In the genomic region with DNA sequence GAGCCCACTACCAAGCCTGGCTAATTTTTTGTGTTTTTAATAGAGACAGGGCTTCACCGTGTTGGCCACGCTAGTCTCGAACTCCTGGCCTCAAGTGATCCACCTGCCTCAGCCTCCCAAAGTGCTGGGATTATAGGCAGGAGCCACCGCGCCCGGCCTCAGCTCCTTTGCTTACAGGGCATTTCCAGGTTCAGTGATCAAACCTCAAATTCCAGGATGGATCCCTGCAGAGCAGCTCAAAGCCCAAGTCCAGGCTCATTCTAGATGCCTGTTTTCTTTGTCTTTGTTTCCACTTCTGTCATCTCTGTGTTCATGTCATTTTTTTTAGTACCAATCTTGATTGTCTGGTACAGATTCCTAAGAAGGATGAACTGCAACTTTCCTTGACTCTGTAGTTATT, we compare ENCODE assay signal across 26 cellular contexts.
"Had no signal": no experiment of that assay in that cellular context is flagged by ENCODE, and none has a peak within 500 bp of the region (broad histone marks: within the 10 kb centered on the region; RNA-seq: fewer than 3 reads in every experiment).

No MANE protein-coding gene starts in this region.

- H3K4me3 Mint-ChIP-seq: activated CD4-positive, alpha-beta memory T cell treated with anti-CD3 and anti-CD28 coated beads, Interleukin-2, amount 10 ng/mL, durations not matched to agents 7 days and 5 days; activated CD4-positive, alpha-beta T cell treated with anti-CD3 and anti-CD28 coated beads, Interleukin-2, amount 10 ng/mL, durations not matched to agents 7 days and 5 days; activated naive CD4-positive, alpha-beta T cell treated with anti-CD3 and anti-CD28 coated beads for 36 hours; activated naive CD8-positive, alpha-beta T cell treated with anti-CD3 and anti-CD28 coated beads for 36 hours; activated T-cell treated with anti-CD3 and anti-CD28 coated beads, Interleukin-2, amount 50 U/mL, for 4 hours; effector memory CD8-positive, alpha-beta T cell; nephron; T-helper 2 cell treated with Interferon-gamma antibody and Interleukin-4, amounts not matched to agents 5 μg/mL and 100 μg/mL, for 36 hours had no signal

- H3K9me3 Mint-ChIP-seq: activated CD4-positive, alpha-beta memory T cell treated with anti-CD3 and anti-CD28 coated beads, Interleukin-2, amount 10 ng/mL, durations not matched to agents 7 days and 5 days; activated CD4-positive, alpha-beta T cell treated with anti-CD3 and anti-CD28 coated beads, Interleukin-2, amount 10 ng/mL, durations not matched to agents 7 days and 5 days; activated naive CD4-positive, alpha-beta T cell treated with anti-CD3 and anti-CD28 coated beads for 36 hours; activated naive CD8-positive, alpha-beta T cell treated with anti-CD3 and anti-CD28 coated beads for 36 hours; activated T-cell treated with anti-CD3 and anti-CD28 coated beads, Interleukin-2, amount 50 U/mL, for 4 hours; effector memory CD8-positive, alpha-beta T cell; T-helper 2 cell treated with Interferon-gamma antibody and Interleukin-4, amounts not matched to agents 5 μg/mL and 100 μg/mL, for 36 hours had no signal

- ATAC-seq: activated CD4-positive, CD25-positive, alpha-beta regulatory T cell treated with anti-CD3 and anti-CD28 coated beads, Interleukin-2, amount 50 U/mL, for 24 hours; activated T-cell treated with anti-CD3 and anti-CD28 coated beads, Interleukin-2, amount 50 U/mL, for 4 hours; body of pancreas; effector memory CD8-positive, alpha-beta T cell; esophagus mucosa; left cardiac atrium; left ventricle myocardium superior; right lobe of liver; stimulated activated naive CD8-positive, alpha-beta T cell treated with anti-CD3 and anti-CD28 coated beads, Interleukin-15, Interleukin-2, amounts not matched to agents 100 U/mL and 50 U/mL, for 24 hours had no signal

- H3K27ac Mint-ChIP-seq: activated CD4-positive, alpha-beta memory T cell treated with anti-CD3 and anti-CD28 coated beads, Interleukin-2, amount 10 ng/mL, durations not matched to agents 7 days and 5 days; activated CD4-positive, alpha-beta T cell treated with anti-CD3 and anti-CD28 coated beads, Interleukin-2, amount 10 ng/mL, durations not matched to agents 7 days and 5 days; activated naive CD4-positive, alpha-beta T cell treated with anti-CD3 and anti-CD28 coated beads for 36 hours; effector memory CD8-positive, alpha-beta T cell; nephron; T-helper 2 cell treated with Interferon-gamma antibody and Interleukin-4, amounts not matched to agents 5 μg/mL and 100 μg/mL, for 36 hours had no signal

- H3K27me3 Mint-ChIP-seq: activated CD4-positive, alpha-beta memory T cell treated with anti-CD3 and anti-CD28 coated beads, Interleukin-2, amount 10 ng/mL, durations not matched to agents 7 days and 5 days; activated CD4-positive, alpha-beta T cell treated with anti-CD3 and anti-CD28 coated beads, Interleukin-2, amount 10 ng/mL, durations not matched to agents 7 days and 5 days; activated naive CD8-positive, alpha-beta T cell treated with anti-CD3 and anti-CD28 coated beads for 36 hours had no signal

- DNase-seq: activated CD4-positive, alpha-beta memory T cell treated with anti-CD3 and anti-CD28 coated beads, Interleukin-2, amount 10 ng/mL, durations not matched to agents 7 days and 5 days; activated CD4-positive, alpha-beta T cell treated with anti-CD3 and anti-CD28 coated beads, Interleukin-2, amount 10 ng/mL, durations not matched to agents 7 days and 5 days; activated CD8-positive, alpha-beta memory T cell treated with anti-CD3 and anti-CD28 coated beads, Interleukin-2, amount 50 U/mL, for 48 hours; activated effector memory CD4-positive, alpha-beta T cell treated with Interleukin-2 at 50 U/mL for 16 hours; activated naive CD4-positive, alpha-beta T cell treated with anti-CD3 and anti-CD28 coated beads for 36 hours; activated naive CD8-positive, alpha-beta T cell treated with anti-CD3 and anti-CD28 coated beads for 36 hours; activated T-cell treated with anti-CD3 and anti-CD28 coated beads, Interleukin-2, amount 50 U/mL, for 4 hours; adrenal gland; aorta; body of pancreas; dorsolateral prefrontal cortex; effector memory CD8-positive, alpha-beta T cell; foreskin fibroblast; head of caudate nucleus; hippocampal formation; left cardiac atrium; left ventricle myocardium superior; right lobe of liver; stimulated activated CD4-positive, alpha-beta T cell treated with anti-CD3 and anti-CD28 coated beads, Interleukin-2, amount 100 ng/mL, for 48 hours; stimulated activated naive CD8-positive, alpha-beta T cell treated with anti-CD3 and anti-CD28 coated beads, Interleukin-15, Interleukin-2, amounts not matched to agents 100 U/mL and 50 U/mL, for 24 hours; testis; transverse colon had no signal
